In the genomic region with DNA sequence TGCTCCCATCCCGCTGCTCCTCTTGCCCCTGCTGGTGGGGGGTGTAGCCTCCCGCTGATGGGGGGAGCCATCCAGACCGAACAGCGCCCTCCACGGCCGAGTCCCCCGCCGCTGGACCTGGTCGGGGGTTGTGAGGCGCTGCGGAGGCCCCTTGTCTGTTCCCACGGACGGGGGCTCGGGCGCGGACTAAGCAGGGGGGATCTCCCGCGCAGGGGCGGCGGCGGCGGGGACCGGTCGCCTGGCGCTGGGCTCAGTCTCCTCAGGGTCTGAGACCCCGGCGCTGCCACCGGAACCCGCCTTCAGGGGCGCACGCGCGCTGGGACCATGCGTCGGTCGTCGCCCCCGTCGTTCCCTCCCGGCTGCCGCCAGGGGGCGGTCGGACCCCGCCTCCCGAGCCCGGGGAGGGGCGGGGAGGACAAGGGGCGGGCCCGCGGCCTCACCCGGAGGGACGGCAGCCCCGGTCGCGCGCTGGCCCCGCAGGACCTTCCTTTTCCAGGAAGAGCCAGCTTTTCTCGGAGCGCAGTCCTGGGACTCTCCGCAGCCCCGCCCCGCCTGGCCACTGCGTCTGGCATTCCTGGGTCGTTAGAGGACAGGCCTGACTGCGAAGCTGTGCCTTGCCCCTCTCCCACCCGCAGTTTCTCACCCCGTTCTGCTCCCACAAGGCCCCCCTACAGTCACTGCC, we compare ENCODE assay signal across 7 cellular contexts. TPM values are rescaled to one million over a fixed set of nuclear protein-coding genes. Genes with fewer than 3 reads are reported as not detected.
DNase-seq lines count a peak whose midpoint lies in the region; ATAC-seq, FAIRE-seq and TF ChIP-seq lines count a peak whose summit lies in the region.

No MANE protein-coding gene starts in this region.

- H3K4me1 ChIP-seq in mammary epithelial cell (ENCODE audit: insufficient read depth, low read length), result peaks cover 13% of the 10 kb centered on the region
- H3K4me1 ChIP-seq in spleen, result peaks cover 21 to 98% (median 63%) of the 10 kb centered on the region in 6 donors

- dilution Hi-C loops in mammary epithelial cell (cut with HindIII; ENCODE audit: low sequenced_read_pairs), result no loop called here

- intact Hi-C loops in mammary epithelial cell (cut with micrococcal nuclease) (loop anchor here (1.0 to 2.0 kb wide), 3 partner anchors 36 to 106 kb away; no protein-coding TSS in a partner anchor), spleen (cut with DNase I; ENCODE audit: low total_unique reads) (loop anchor here (5.0 to 10.0 kb wide), 2 partner anchors 68 to 106 kb away; no protein-coding TSS in a partner anchor)

- CTCF ChIA-PET in mammary epithelial cell (lab: Charles Lee; ENCODE audit: low non-redundant PET), result interaction anchor here (0.6 to 1.0 kb wide), 4 partner anchors 11 to 69 kb away, joined by 3 to 5 read pairs (median 3); no protein-coding TSS in a partner anchor

- no CpG with 5 or more reads among the region's 67 CpGs for WGBS in mammary epithelial cell (ENCODE audit: low coverage, missing lambda C conversion rate)
- 0 to 2% (median 1%) methylated on average over 13 to 67 of the region's 67 CpGs for WGBS in spleen, 5 donors

- H3K9me3 ChIP-seq in WERI-Rb-1 (ENCODE audit: severe bottlenecking) (no peaks in the 10 kb centered on the region), mammary epithelial cell (replicated peaks; ENCODE audit: insufficient read depth, low read length) (no peaks in the 10 kb centered on the region), spleen (no peaks in the 10 kb centered on the region)

- TF ChIP-seq CTCF in WERI-Rb-1 (IDR thresholded peaks at IDR 0.05; ENCODE audit: low read depth, low read length) (peak; percentile 74), mammary epithelial cell (conservative IDR thresholded peaks at IDR 0.05 in 1 of 2, IDR thresholded peaks at IDR 0.05 in 1 of 2; ENCODE audit: extremely low read depth in 1 of 2, insufficient read depth in 1 of 2, low read depth in 1 of 2, low read length in 2 of 2) (peak; percentile 48 to 71), spleen (IDR thresholded peaks at IDR 0.05 in 8 of 11, conservative IDR thresholded peaks at IDR 0.05 in 3 of 11) (peak; percentile 83 to 99 (median 97))

- ATAC-seq in HG02678 (IDR thresholded peaks at IDR 0.05; ENCODE audit: unreplicated experiment), result peak; percentile 86

- peak overlapping the region; percentile 96 for H2AFZ ChIP-seq in mammary epithelial cell (ENCODE audit: low read depth, low read length)

- H3K4me3 ChIP-seq in WERI-Rb-1 (ENCODE audit: low read depth, low read length) (peak overlapping the region; percentile 80), mammary epithelial cell (replicated peaks in 1 of 3; ENCODE audit: insufficient read depth in 1 of 3, low read depth in 2 of 3, low read length in 3 of 3) (peak overlapping the region; percentile 74 to 99 (median 82)), spleen (peak overlapping the region; percentile 71 to 97 (median 80))

- H3K4me1 Mint-ChIP-seq in immature natural killer cell, result peaks cover 48 to 54% of the 10 kb centered on the region in 2 donors

- H4K20me1 ChIP-seq in mammary epithelial cell (ENCODE audit: insufficient read depth, low read length), result no peaks in the 10 kb centered on the region

- peak overlapping the region; percentile 99 for H3K4me2 ChIP-seq in mammary epithelial cell (ENCODE audit: insufficient read depth, low read depth, low read length)

- H3K27ac Mint-ChIP-seq in immature natural killer cell, result peak overlapping the region; percentile 82 to 92 (median 91)

- H3K9me3 Mint-ChIP-seq in immature natural killer cell, result no peaks in the 10 kb centered on the region

- peak overlapping the region; percentile 83 for H3K27ac ChIP-seq in WERI-Rb-1
- peak overlapping the region; percentile 29 for H3K27ac ChIP-seq in mammary epithelial cell (ENCODE audit: insufficient read depth, low read depth, low read length)
- H3K27ac ChIP-seq in spleen, result peak overlapping the region; percentile 86 to 96 (median 90)

- DNase-seq in GM12891 (ENCODE audit: insufficient read length, low spot score) (peak; percentile 95), NCI-H1436 treated with DMSO at 0.1 percent for 48 hours (lab: John Stamatoyannopoulos, UW) (peak; percentile 32), WERI-Rb-1 (peak; percentile 92), mammary epithelial cell (peak; percentile 78), immature natural killer cell (peak; percentile 89 to 91 (median 90)), spleen (peak; percentile 98)

- BruUV-seq in mammary epithelial cell (replicated peaks; lab: Mats Ljungman, UMichigan), result no TSS peak

- H3K27me3 ChIP-seq in WERI-Rb-1 (ENCODE audit: insufficient read depth, low read depth, severe bottlenecking), result no peaks in the 10 kb centered on the region
- no peaks in the 10 kb centered on the region for H3K27me3 ChIP-seq in mammary epithelial cell (ENCODE audit: insufficient read depth, low read length)
- no peaks in the 10 kb centered on the region for H3K27me3 ChIP-seq in spleen (replicated peaks in 1 of 7)

- in situ Hi-C loops in mammary epithelial cell (cut with MboI; ENCODE audit: low sequenced_read_pairs in 2 of 2), result no loop called here

- peak overlapping the region; percentile 89 to 95 (median 94) for H3K4me3 Mint-ChIP-seq in immature natural killer cell

- TF ChIP-seq POLR2A in GM12891 (IDR thresholded peaks at IDR 0.05; ENCODE audit: low read depth, low read length) (no peak), spleen (IDR thresholded peaks at IDR 0.05) (peak in 1 of 3 donors; percentile 17)

- H3K36me3 Mint-ChIP-seq in immature natural killer cell, result peaks cover 0 to 13% (median 7%) of the 10 kb centered on the region in 3 donors

- peak overlapping the region; percentile 42 for H3K9ac ChIP-seq in mammary epithelial cell (ENCODE audit: insufficient read depth, low read length)

- H3K36me3 ChIP-seq in WERI-Rb-1 (no peaks in the 10 kb centered on the region), mammary epithelial cell (ENCODE audit: insufficient read depth, low read length) (no peaks in the 10 kb centered on the region), spleen (peaks cover 0 to 39% (median 0%) of the 10 kb centered on the region in 6 donors)

- H3K79me2 ChIP-seq in mammary epithelial cell (ENCODE audit: insufficient read depth, low read length), result no peaks in the 10 kb centered on the region

- peaks cover 2 to 6% (median 3%) of the 10 kb centered on the region in 3 donors for H3K27me3 Mint-ChIP-seq in immature natural killer cell (ENCODE audit: low read depth in 3 of 3)

- FAIRE-seq in GM12891 (lab: Jason Lieb, UNC), result peak; percentile 96

TF ChIP-seq in GM12891, 5 proteins besides CTCF, POLR2A, EP300 and RAD21:
- TF ChIP-seq POLR2AphosphoS5 (IDR thresholded peaks at IDR 0.05; ENCODE audit: low read depth, low read length), result no peak
- peak; percentile 74 for TF ChIP-seq PAX5 (IDR thresholded peaks at IDR 0.05; ENCODE audit: insufficient read depth, low read length, severe bottlenecking)
- no peak for TF ChIP-seq TAF1 (IDR thresholded peaks at IDR 0.05; ENCODE audit: low read depth, low read length)
- no peak for TF ChIP-seq POU2F2 (IDR thresholded peaks at IDR 0.05; ENCODE audit: low read depth, low read length)
- TF ChIP-seq SPI1 (IDR thresholded peaks at IDR 0.05; ENCODE audit: low read depth, low read length), result no peak

RNA-seq across cellular contexts. Expression of a gene that starts 6.3 kb away (rescaled TPM):
- polyA plus RNA-seq in GM12891 (2012; ENCODE audit: low read depth, missing spikeins), result 512 TPM
- 10 to 100 TPM in 1 of 2 donors, 1 to 10 TPM in 1; 1.5 to 25.2 TPM for total RNA-seq in mammary epithelial cell
- polyA plus RNA-seq in mammary epithelial cell, result 8.4 TPM
- 46.4 TPM for polyA minus RNA-seq in mammary epithelial cell
- 1,000 to 10,000 TPM in 1 of 3 donors, 100 to 1,000 TPM in 2; 878 to 1,331 (median 944) TPM for polyA plus RNA-seq in immature natural killer cell
- 100 to 1,000 TPM; 171 to 414 (median 309) TPM for total RNA-seq in spleen
- polyA plus RNA-seq in spleen, result 100 to 1,000 TPM; 256 to 624 (median 277) TPM

RNA-seq across cellular contexts. Expression of a gene that starts 12.8 kb away (rescaled TPM):
- polyA plus RNA-seq in GM12891 (2012; ENCODE audit: low read depth, missing spikeins), result 0.68 TPM
- total RNA-seq in mammary epithelial cell (under 1 TPM; 0.50 to 0.54 TPM), spleen (100 to 1,000 TPM in 4 of 7 donors, 10 to 100 TPM in 3; 24.3 to 282 (median 113) TPM)
- polyA plus RNA-seq in mammary epithelial cell (0.20 TPM), immature natural killer cell (1 to 10 TPM in 1 of 3 donors, under 1 TPM in 2; 0.19 to 2.2 (median 0.73) TPM), spleen (10 to 100 TPM in 2 of 3 donors, 1 to 10 TPM in 1; 2.7 to 45.0 (median 41.9) TPM)
- polyA minus RNA-seq in mammary epithelial cell, result not detected

RNA-seq across cellular contexts. Expression of a gene that starts 22.4 kb away (rescaled TPM):
- polyA plus RNA-seq in GM12891 (2012; ENCODE audit: low read depth, missing spikeins), result 0.37 TPM
- total RNA-seq in mammary epithelial cell (1 to 10 TPM; 1.9 to 3.3 TPM), spleen (under 1 TPM in 4 of 7 donors, not detected in 3; 0.30 to 0.77 (median 0.32) TPM)
- polyA plus RNA-seq in mammary epithelial cell (0.59 TPM), immature natural killer cell (not detected), spleen (under 1 TPM; 0.03 to 0.22 (median 0.15) TPM)
- polyA minus RNA-seq in mammary epithelial cell, result 1.8 TPM

RNA-seq across cellular contexts. Expression of a gene that starts 35.3 kb away (rescaled TPM):
- 15.4 TPM for polyA plus RNA-seq in GM12891 (2012; ENCODE audit: low read depth, missing spikeins)
- total RNA-seq in mammary epithelial cell, result 10 to 100 TPM in 1 of 2 donors, 1 to 10 TPM in 1; 8.3 to 26.8 TPM
- polyA plus RNA-seq in mammary epithelial cell, result 17.5 TPM
- polyA minus RNA-seq in mammary epithelial cell, result 22.3 TPM
- 10 to 100 TPM; 40.1 to 45.4 (median 42.1) TPM for polyA plus RNA-seq in immature natural killer cell
- total RNA-seq in spleen, result 10 to 100 TPM; 19.3 to 30.4 (median 26.3) TPM
- polyA plus RNA-seq in spleen, result 10 to 100 TPM; 40.7 to 57.2 (median 41.0) TPM

RNA-seq across cellular contexts. Expression of a gene that starts 35.4 kb away (rescaled TPM):
- polyA plus RNA-seq in GM12891 (2012; ENCODE audit: low read depth, missing spikeins), result 24.8 TPM
- 10 to 100 TPM in 1 of 2 donors, 1 to 10 TPM in 1; 2.2 to 20.4 TPM for total RNA-seq in mammary epithelial cell
- 17.4 TPM for polyA plus RNA-seq in mammary epithelial cell
- polyA minus RNA-seq in mammary epithelial cell, result 8.7 TPM
- 10 to 100 TPM; 17.2 to 37.3 (median 21.5) TPM for polyA plus RNA-seq in immature natural killer cell
- 10 to 100 TPM; 15.5 to 30.8 (median 21.6) TPM for total RNA-seq in spleen
- polyA plus RNA-seq in spleen, result 10 to 100 TPM; 60.5 to 74.5 (median 62.8) TPM

Comparison
In these comparisons a context has a peak if more than half of its experiments do, and no peak if none do; other contexts are left out.
1. Peak in every context shown above with its lines: DNase-seq, ATAC-seq, H3K4me3 ChIP-seq and H3K27ac ChIP-seq.
2. DNase-seq: peak in every context shown above with its lines; median percentile 98 in spleen; 95 in GM12891; 92 in WERI-Rb-1; 90 in immature natural killer cell; 78 in mammary epithelial cell; 32 in NCI-H1436 treated with DMSO at 0.1 percent for 48 hours.
3. H3K27ac ChIP-seq: peak in every context shown above with its lines; median percentile 90 in spleen; 83 in WERI-Rb-1; 29 in mammary epithelial cell.
4. RNA of a gene that starts 6.3 kb away (polyA plus RNA-seq): 878 to 1,331 TPM in immature natural killer cell and 256 to 624 TPM in spleen; 8.4 TPM in mammary epithelial cell (single experiment); every median in the first group is over 10 times any median in the second.